ENCODE assay signal across 1 cellular context in the genomic region with DNA sequence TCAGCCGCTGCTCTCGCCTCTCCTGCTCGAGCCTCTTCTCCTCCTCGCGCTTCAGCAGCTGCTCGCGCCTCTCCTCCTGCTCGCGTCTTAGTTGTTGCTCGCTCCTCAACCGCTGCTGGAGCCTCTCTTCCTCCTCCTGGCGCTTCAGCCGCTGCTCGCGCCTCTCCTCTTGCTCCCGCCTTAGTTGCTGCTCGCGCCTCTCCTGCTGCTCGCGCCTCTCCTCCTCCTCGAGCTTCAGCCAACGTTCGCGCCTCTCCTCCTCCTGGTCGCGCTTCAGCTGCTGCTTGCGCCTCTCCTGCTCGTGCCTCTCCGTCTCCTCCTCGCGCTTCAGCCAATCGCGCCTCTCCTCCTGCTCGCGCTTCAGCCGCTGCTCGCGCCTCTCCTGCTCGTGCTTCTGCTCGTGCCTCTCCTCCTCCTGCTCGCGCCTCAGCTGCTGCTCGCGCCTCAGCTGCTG.
TF ChIP-seq lines count a peak whose summit lies in the region.

No MANE protein-coding gene starts in this region.

TF ChIP-seq in HEK293, 187 proteins besides CTCF, POLR2A, EP300 and RAD21 (continued from another document):
- TF ChIP-seq ZNF341 (tag by site-specific recombination; IDR thresholded peaks at IDR 0.05; ENCODE audit: low read depth) (no peak), ZNF560 (tag by site-specific recombination; IDR thresholded peaks at IDR 0.05; ENCODE audit: borderline replicate concordance) (no peak), PRDM1 (tag by site-specific recombination; IDR thresholded peaks at IDR 0.05) (no peak), ZNF76 (tag by site-specific recombination; IDR thresholded peaks at IDR 0.05; ENCODE audit: borderline replicate concordance, low read depth) (peak; percentile 50; the same call in 1 of the 2 replicates), SCRT2 (tag by site-specific recombination; IDR thresholded peaks at IDR 0.05) (0 out of 2 replicates have a peak, but pooled peaks have one; percentile 30), ZNF169 (tag by site-specific recombination; IDR thresholded peaks at IDR 0.05) (no peak), ZNF624 (tag by site-specific recombination; IDR thresholded peaks at IDR 0.05) (no peak)
- TF ChIP-seq, protein P1, sequence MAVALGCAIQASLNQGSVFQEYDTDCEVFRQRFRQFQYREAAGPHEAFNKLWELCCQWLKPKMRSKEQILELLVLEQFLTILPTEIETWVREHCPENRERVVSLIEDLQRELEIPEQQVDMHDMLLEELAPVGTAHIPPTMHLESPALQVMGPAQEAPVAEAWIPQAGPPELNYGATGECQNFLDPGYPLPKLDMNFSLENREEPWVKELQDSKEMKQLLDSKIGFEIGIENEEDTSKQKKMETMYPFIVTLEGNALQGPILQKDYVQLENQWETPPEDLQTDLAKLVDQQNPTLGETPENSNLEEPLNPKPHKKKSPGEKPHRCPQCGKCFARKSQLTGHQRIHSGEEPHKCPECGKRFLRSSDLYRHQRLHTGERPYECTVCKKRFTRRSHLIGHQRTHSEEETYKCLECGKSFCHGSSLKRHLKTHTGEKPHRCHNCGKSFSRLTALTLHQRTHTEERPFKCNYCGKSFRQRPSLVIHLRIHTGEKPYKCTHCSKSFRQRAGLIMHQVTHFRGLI (tag by site-specific recombination; IDR thresholded peaks at IDR 0.05), result no peak
- TF ChIP-seq, protein P2, sequence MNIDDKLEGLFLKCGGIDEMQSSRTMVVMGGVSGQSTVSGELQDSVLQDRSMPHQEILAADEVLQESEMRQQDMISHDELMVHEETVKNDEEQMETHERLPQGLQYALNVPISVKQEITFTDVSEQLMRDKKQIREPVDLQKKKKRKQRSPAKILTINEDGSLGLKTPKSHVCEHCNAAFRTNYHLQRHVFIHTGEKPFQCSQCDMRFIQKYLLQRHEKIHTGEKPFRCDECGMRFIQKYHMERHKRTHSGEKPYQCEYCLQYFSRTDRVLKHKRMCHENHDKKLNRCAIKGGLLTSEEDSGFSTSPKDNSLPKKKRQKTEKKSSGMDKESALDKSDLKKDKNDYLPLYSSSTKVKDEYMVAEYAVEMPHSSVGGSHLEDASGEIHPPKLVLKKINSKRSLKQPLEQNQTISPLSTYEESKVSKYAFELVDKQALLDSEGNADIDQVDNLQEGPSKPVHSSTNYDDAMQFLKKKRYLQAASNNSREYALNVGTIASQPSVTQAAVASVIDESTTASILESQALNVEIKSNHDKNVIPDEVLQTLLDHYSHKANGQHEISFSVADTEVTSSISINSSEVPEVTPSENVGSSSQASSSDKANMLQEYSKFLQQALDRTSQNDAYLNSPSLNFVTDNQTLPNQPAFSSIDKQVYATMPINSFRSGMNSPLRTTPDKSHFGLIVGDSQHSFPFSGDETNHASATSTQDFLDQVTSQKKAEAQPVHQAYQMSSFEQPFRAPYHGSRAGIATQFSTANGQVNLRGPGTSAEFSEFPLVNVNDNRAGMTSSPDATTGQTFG (tag by site-specific recombination; IDR thresholded peaks at IDR 0.05; ENCODE audit: borderline replicate concordance), result no peak
